In the genomic region with DNA sequence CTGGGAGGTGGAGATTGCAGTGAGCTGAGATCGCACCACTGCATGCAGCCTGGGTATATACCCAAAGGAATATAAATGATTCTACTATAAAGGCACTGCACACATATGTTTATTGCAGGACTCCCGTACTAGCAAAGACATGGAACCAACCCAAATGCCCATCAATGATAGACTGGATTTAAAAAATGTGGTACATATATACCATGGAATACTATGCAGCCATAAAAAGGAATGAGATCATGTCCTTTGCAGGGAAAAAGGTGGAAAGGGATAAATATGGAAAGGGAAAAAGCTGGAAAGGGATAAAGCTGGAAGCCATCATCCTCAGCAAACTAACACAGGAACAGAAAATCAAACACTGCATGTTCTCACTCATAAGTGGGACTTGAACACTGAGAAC, we compare ENCODE assay signal across 7 cellular contexts.
DNase-seq lines count a peak whose midpoint lies in the region; ATAC-seq, FAIRE-seq and TF ChIP-seq lines count a peak whose summit lies in the region.
"Not testable (repeated sequence)": the region's sequence is repeated elsewhere in the genome, so short reads cannot be mapped to it uniquely, and the experiment has no call there.

No MANE protein-coding gene starts in this region.

- in situ Hi-C loops in K562 (cut with MboI) = not testable (repeated sequence)

- H3K9me3 Mint-ChIP-seq in progenitor cell of endocrine pancreas (ENCODE audit: low read depth) = not testable (repeated sequence)

- H3K27ac Mint-ChIP-seq in progenitor cell of endocrine pancreas = peak overlapping the region; percentile 87

- not testable (repeated sequence) for TF ChIP-seq EP300 in K562 (IDR thresholded peaks at IDR 0.05; ENCODE audit: low read length)

- TF ChIP-seq CTCF in HEK293 (tag by site-specific recombination; IDR thresholded peaks at IDR 0.05); ascending aorta (IDR thresholded peaks at IDR 0.05); K562 (IDR thresholded peaks at IDR 0.05 in 2 of 3, conservative IDR thresholded peaks at IDR 0.05 in 1 of 3; ENCODE audit: insufficient read depth in 2 of 3, low read depth in 1 of 3, low read length in 3 of 3); left ventricle myocardium inferior (IDR thresholded peaks at IDR 0.05; ENCODE audit: borderline replicate concordance); progenitor cell of endocrine pancreas (IDR thresholded peaks at IDR 0.05; ENCODE audit: unreplicated experiment); thoracic aorta (IDR thresholded peaks at IDR 0.05): not testable (repeated sequence)

- not testable (repeated sequence) for H3K9ac ChIP-seq in K562 (ENCODE audit: insufficient read depth in 1 of 2, low read depth in 2 of 2, low read length in 2 of 2)

- not testable (repeated sequence) for DNase-seq in ascending aorta (ENCODE audit: low spot score in 2 of 2); K562 (ENCODE audit: extremely low read depth in 1 of 4, low spot score in 3 of 4); left ventricle myocardium inferior; progenitor cell of endocrine pancreas (ENCODE audit: low spot score, unreplicated experiment); thoracic aorta (ENCODE audit: low spot score)

- TF ChIP-seq POLR2A in K562 (conservative IDR thresholded peaks at IDR 0.05) = not testable (repeated sequence)

- H3K4me3 Mint-ChIP-seq in progenitor cell of endocrine pancreas (ENCODE audit: low read depth) = not testable (repeated sequence)

- BruUV-seq in K562 (replicated peaks; lab: Mats Ljungman, UMichigan) = not testable (repeated sequence)

- H3K4me2 ChIP-seq in K562 (ENCODE audit: insufficient read depth, low read length) = not testable (repeated sequence)

- not testable (repeated sequence) for H2AFZ ChIP-seq in K562 (ENCODE audit: low read depth, low read length)

- not testable (repeated sequence) for H4K20me1 ChIP-seq in K562 (replicated peaks; ENCODE audit: control insufficient read depth, insufficient read depth, low read length)

- not testable (repeated sequence) for H3K27me3 ChIP-seq in ascending aorta; K562 (ENCODE audit: control insufficient read depth in 2 of 2, insufficient read depth in 2 of 2, low read length in 2 of 2); left ventricle myocardium inferior (ENCODE audit: low read depth); thoracic aorta (replicated peaks; ENCODE audit: insufficient read depth)

- ATAC-seq in SK-N-SH treated with all-trans-retinoic acid at 6 μM for 48 hours; K562; thoracic aorta (ENCODE audit: insufficient number of reproducible peaks, low FRiP score, low read depth): not testable (repeated sequence)

- FAIRE-seq in K562 (lab: Jason Lieb, UNC) = not testable (repeated sequence)

- not testable (repeated sequence) for H3K79me2 ChIP-seq in K562 (ENCODE audit: control insufficient read depth, insufficient read depth, low read length)

- not testable (repeated sequence) for H3K9me3 ChIP-seq in HEK293 (ENCODE audit: control insufficient read depth, insufficient read depth, low read depth, low read length); ascending aorta; K562 (replicated peaks; ENCODE audit: control insufficient read depth, insufficient read depth, low read depth, low read length); left ventricle myocardium inferior (replicated peaks); thoracic aorta

- H3K4me3 ChIP-seq in HEK293 (ENCODE audit: low read depth, low read length); ascending aorta; K562; left ventricle myocardium inferior; thoracic aorta: not testable (repeated sequence)

- not testable (repeated sequence) for H3K36me3 Mint-ChIP-seq in progenitor cell of endocrine pancreas (ENCODE audit: insufficient read depth)

- POLR2A ChIA-PET in HEK293 (lab: Yijun Ruan, JAX); K562 (lab: Yijun Ruan, JAX): not testable (repeated sequence)

- not testable (repeated sequence) for H3K27ac ChIP-seq in HEK293 (ENCODE audit: extremely low read depth, low read depth, low read length); K562 (ENCODE audit: extremely low read depth, low read depth, low read length)
- peak overlapping the region; percentile 76 to 81 for H3K27ac ChIP-seq in ascending aorta
- peak overlapping the region; percentile 51 for H3K27ac ChIP-seq in left ventricle myocardium inferior (replicated peaks)
- H3K27ac ChIP-seq in thoracic aorta = peak overlapping the region; percentile 61 to 75

- 68% methylated on average over 2 of the region's 2 CpGs for WGBS in K562 (ENCODE audit: insufficient coverage, low coverage, missing lambda C conversion rate)

- H3K4me1 Mint-ChIP-seq in progenitor cell of endocrine pancreas (ENCODE audit: low read depth) = peaks cover 29% of the 10 kb centered on the region

- H3K36me3 ChIP-seq in HEK293 (ENCODE audit: control insufficient read depth in 2 of 2, insufficient read depth in 1 of 2, low read length in 2 of 2); ascending aorta; K562 (ENCODE audit: control insufficient read depth, insufficient read depth, low read length); left ventricle myocardium inferior; thoracic aorta: not testable (repeated sequence)

- CTCF ChIA-PET in HEK293 (lab: Yijun Ruan, JAX); K562 (lab: Yijun Ruan, JAX; ENCODE audit: low intra/inter-chr PET ratio): not testable (repeated sequence)

- not testable (repeated sequence) for TF ChIP-seq RAD21 in K562 (CRISPR knock-in tag; conservative IDR thresholded peaks at IDR 0.05 in 1 of 2, IDR thresholded peaks at IDR 0.05 in 1 of 2)

- H3K27me3 Mint-ChIP-seq in progenitor cell of endocrine pancreas = not testable (repeated sequence)

- not testable (repeated sequence) for H3K4me1 ChIP-seq in HEK293 (ENCODE audit: control insufficient read depth, insufficient read depth, low read length); ascending aorta; K562 (replicated peaks in 1 of 2; ENCODE audit: control insufficient read depth in 2 of 2, insufficient read depth in 2 of 2, low read length in 2 of 2)
- H3K4me1 ChIP-seq in left ventricle myocardium inferior (peaks cover 11% of the 10 kb centered on the region), thoracic aorta (ENCODE audit: control insufficient read depth in 1 of 2, low read depth in 2 of 2) (peaks cover 17 to 56% of the 10 kb centered on the region in 2 donors)

- intact Hi-C loops in ascending aorta (cut with DNase I); K562 (cut with micrococcal nuclease): not testable (repeated sequence)
- intact Hi-C loops in left ventricle myocardium inferior (cut with micrococcal nuclease) = loop anchor here (10.0 kb wide), 1 partner anchor 118 kb away; no protein-coding TSS in a partner anchor

- not testable (repeated sequence) for H3K9me1 ChIP-seq in K562 (ENCODE audit: control insufficient read depth, insufficient read depth, low read length)

TF ChIP-seq in HEK293, 187 proteins besides CTCF, POLR2A, EP300 and RAD21:
- peak; percentile 53; the same call in 1 of the 2 replicates for TF ChIP-seq ZNF146 (tag by site-specific recombination; IDR thresholded peaks at IDR 0.05)

TF ChIP-seq in SK-N-SH treated with all-trans-retinoic acid at 6 μM for 48 hours, 23 proteins besides CTCF, POLR2A, EP300 and RAD21:
- TF ChIP-seq ZNF8 (CRISPR knock-in tag; IDR thresholded peaks at IDR 0.05) = peak; percentile 77

TF ChIP-seq in K562, 482 proteins besides CTCF, POLR2A, EP300 and RAD21:
- peak; percentile 49 for TF ChIP-seq ZNF146 (CRISPR knock-in tag; IDR thresholded peaks at IDR 0.05; ENCODE audit: unreplicated experiment)
